In genomic region chr14:49633650-49634546, GRCh38 we compare ENCODE assay signal across 8 cellular contexts. TPM values are rescaled to one million over a fixed set of nuclear protein-coding genes. Genes with fewer than 3 reads are reported as not detected.
DNase-seq lines count a peak whose midpoint lies in the region; ATAC-seq, FAIRE-seq and TF ChIP-seq lines count a peak whose summit lies in the region.

No MANE protein-coding gene starts in this region.

- peaks cover 42% of the 10 kb centered on the region for H3K79me2 ChIP-seq in neural cell (replicated peaks; ENCODE audit: insufficient read depth, low read length)

- FAIRE-seq in H54 (lab: Jason Lieb, UNC) = peak; percentile 52

- peak overlapping the region; percentile 53 for H3K4me2 ChIP-seq in neural cell (ENCODE audit: low read length)

- no peaks in the 10 kb centered on the region for H4K20me1 ChIP-seq in neural cell (ENCODE audit: insufficient read depth)

- H3K36me3 ChIP-seq in neural cell (ENCODE audit: insufficient read depth, low read length) = no peaks in the 10 kb centered on the region

- TF ChIP-seq EP300 in neural cell (conservative IDR thresholded peaks at IDR 0.05; ENCODE audit: poor library complexity, severe bottlenecking) = peak; percentile 10

- TF ChIP-seq RAD21 in neural cell (conservative IDR thresholded peaks at IDR 0.05) = peak; percentile 93

- peak overlapping the region; percentile 96 for H3K27ac ChIP-seq in neural cell (ENCODE audit: low read length)

- TF ChIP-seq CTCF in LNCaP clone FGC (IDR thresholded peaks at IDR 0.05; ENCODE audit: control insufficient read depth, extremely low read depth, insufficient read depth) (peak; percentile 94), fibroblast of the aortic adventitia (IDR thresholded peaks at IDR 0.05; ENCODE audit: insufficient read depth, low read length) (peak; percentile 58), neural cell (IDR thresholded peaks at IDR 0.05; ENCODE audit: poor library complexity, severe bottlenecking) (peak; percentile 95)

- peaks cover 65% of the 10 kb centered on the region for H3K4me1 Mint-ChIP-seq in stimulated activated naive CD8-positive, alpha-beta T cell treated with anti-CD3 and anti-CD28 coated beads, Interleukin-15, amount 100 ng/mL, for 72 hours

- no peaks in the 10 kb centered on the region for H3K9me3 ChIP-seq in neural cell (ENCODE audit: low read length)

- in situ Hi-C loops in G401 (cut with HindIII; ENCODE audit: low sequenced_read_pairs) = no loop called here

- H3K9ac ChIP-seq in neural cell (ENCODE audit: low read length) = peak overlapping the region; percentile 91

- H3K4me3 ChIP-seq in LNCaP clone FGC (ENCODE audit: low read depth, low read length) = peak overlapping the region; percentile 78
- H3K4me3 ChIP-seq in fibroblast of the aortic adventitia (ENCODE audit: low read depth, low read length) = peak overlapping the region; percentile 95
- peak overlapping the region; percentile 96 for H3K4me3 ChIP-seq in neural cell (ENCODE audit: low read length)

- no peaks in the 10 kb centered on the region for H3F3A ChIP-seq in neural cell (ENCODE audit: insufficient read depth, low read length, poor library complexity, severe bottlenecking)

- peak overlapping the region; percentile 92 to 95 for H3K4me3 Mint-ChIP-seq in stimulated activated naive CD8-positive, alpha-beta T cell treated with anti-CD3 and anti-CD28 coated beads, Interleukin-15, amount 100 ng/mL, for 72 hours

- H3K27me3 Mint-ChIP-seq in stimulated activated naive CD8-positive, alpha-beta T cell treated with anti-CD3 and anti-CD28 coated beads, Interleukin-15, amount 100 ng/mL, for 72 hours = no peaks in the 10 kb centered on the region

- DNase-seq in G401 (ENCODE audit: low spot score) = peak; percentile 92
- DNase-seq in H54 (ENCODE audit: insufficient read length, low spot score) = peak; percentile 72
- DNase-seq in LNCaP clone FGC (ENCODE audit: low read depth) = peak; percentile 80
- DNase-seq in RPMI8226 = peak; percentile 91
- DNase-seq in activated T-helper 9 cell treated with anti-CD3 and anti-CD28 coated beads, Interleukin-2, amount 50 U/mL, for 16 hours (ENCODE audit: low read depth) = peak; percentile 92
- DNase-seq in fibroblast of the aortic adventitia (ENCODE audit: low read depth) = peak; percentile 93
- DNase-seq in stimulated activated naive CD8-positive, alpha-beta T cell treated with anti-CD3 and anti-CD28 coated beads, Interleukin-15, amount 100 ng/mL, for 72 hours = peak; percentile 96 to 97

- peak overlapping the region; percentile 90 for H2AFZ ChIP-seq in neural cell (ENCODE audit: low read depth, low read length)

- no peaks in the 10 kb centered on the region for H3K9me2 ChIP-seq in neural cell (ENCODE audit: insufficient read depth, low read length)

- ATAC-seq in stimulated activated naive CD8-positive, alpha-beta T cell treated with anti-CD3 and anti-CD28 coated beads, Interleukin-15, amount 100 ng/mL, for 72 hours = peak; percentile 90

- H3K27ac Mint-ChIP-seq in stimulated activated naive CD8-positive, alpha-beta T cell treated with anti-CD3 and anti-CD28 coated beads, Interleukin-15, amount 100 ng/mL, for 72 hours = peak overlapping the region; percentile 95 to 99

- no peaks in the 10 kb centered on the region for H3K27me3 ChIP-seq in neural cell (ENCODE audit: insufficient read depth, low read depth, low read length)

- no peaks in the 10 kb centered on the region for H3K9me3 Mint-ChIP-seq in stimulated activated naive CD8-positive, alpha-beta T cell treated with anti-CD3 and anti-CD28 coated beads, Interleukin-15, amount 100 ng/mL, for 72 hours

- peak; percentile 74 for TF ChIP-seq POLR2A in H54 (IDR thresholded peaks at IDR 0.05; ENCODE audit: low read depth, low read length)

TF ChIP-seq in neural cell, 6 proteins besides CTCF, POLR2A, EP300 and RAD21:
- peak; percentile 87 for TF ChIP-seq SMC3 (conservative IDR thresholded peaks at IDR 0.05; ENCODE audit: poor library complexity)
- TF ChIP-seq POLR2AphosphoS5 (IDR thresholded peaks at IDR 0.05) = peak; percentile 77
- no peak for TF ChIP-seq REST (IDR thresholded peaks at IDR 0.05; ENCODE audit: borderline replicate concordance)
- TF ChIP-seq MXI1 (conservative IDR thresholded peaks at IDR 0.05; ENCODE audit: poor library complexity, severe bottlenecking) = peak; percentile 12
- TF ChIP-seq TAF1 (IDR thresholded peaks at IDR 0.05; ENCODE audit: low read depth) = peak; percentile 69
- no peak for TF ChIP-seq EZH2 (IDR thresholded peaks at IDR 0.05; ENCODE audit: borderline replicate concordance, insufficient read depth, low read length, poor library complexity, severe bottlenecking)

RNA-seq across cellular contexts. Expression of gene DNAAF2, which starts 1.1 kb away (rescaled TPM):
- 16.2 and 21.7 TPM in 2 replicates for total RNA-seq in G401 (2014; rRNA removed; shearing (Covaris generic))
- total RNA-seq in fibroblast of the aortic adventitia (ENCODE audit: low replicate concordance) = 10.5 and 24.9 TPM in 2 replicates
- 37.2 and 41.6 TPM in 2 replicates for polyA plus RNA-seq in neural cell
- polyA minus RNA-seq in neural cell = 30.0 and 30.4 TPM in 2 replicates

RNA-seq across cellular contexts. Expression of gene MGAT2, which starts 13.3 kb away (rescaled TPM):
- 47.9 and 58.3 TPM in 2 replicates for total RNA-seq in G401 (2014; rRNA removed; shearing (Covaris generic))
- 76.9 and 103 TPM in 2 replicates for total RNA-seq in fibroblast of the aortic adventitia (ENCODE audit: low replicate concordance)
- 23.7 and 24.7 TPM in 2 replicates for polyA plus RNA-seq in neural cell
- polyA minus RNA-seq in neural cell = 66.1 and 67.0 TPM in 2 replicates

RNA-seq across cellular contexts. Expression of gene RPL36AL, which starts 13.5 kb away (rescaled TPM):
- total RNA-seq in G401 (2014; rRNA removed; shearing (Covaris generic)) = 173 and 210 TPM in 2 replicates
- total RNA-seq in fibroblast of the aortic adventitia (ENCODE audit: low replicate concordance) = 180 and 525 TPM in 2 replicates
- 130 and 147 TPM in 2 replicates for polyA plus RNA-seq in neural cell
- 60.2 and 63.5 TPM in 2 replicates for polyA minus RNA-seq in neural cell

RNA-seq across cellular contexts. Expression of gene LRR1, which starts 35.2 kb away (rescaled TPM):
- 28.6 and 41.1 TPM in 2 replicates for total RNA-seq in G401 (2014; rRNA removed; shearing (Covaris generic))
- total RNA-seq in fibroblast of the aortic adventitia (ENCODE audit: low replicate concordance) = 10.6 and 33.4 TPM in 2 replicates
- 4.4 TPM in 2 replicates for polyA plus RNA-seq in neural cell
- 10.4 and 12.4 TPM in 2 replicates for polyA minus RNA-seq in neural cell

RNA-seq across cellular contexts. Expression of gene RPS29, which starts 47.7 kb away (rescaled TPM):
- total RNA-seq in G401 (2014; rRNA removed; shearing (Covaris generic)) = 3,018 and 4,408 TPM in 2 replicates
- total RNA-seq in fibroblast of the aortic adventitia (ENCODE audit: low replicate concordance) = 822 and 5,262 TPM in 2 replicates
- polyA plus RNA-seq in neural cell = 6,695 and 7,007 TPM in 2 replicates
- polyA minus RNA-seq in neural cell = 2,124 and 2,353 TPM in 2 replicates

Comparison
In these comparisons a context has a peak if more than half of its experiments do, and no peak if none do; other contexts are left out.
1. Peak in every context shown above with its lines: DNase-seq, ATAC-seq, H3K4me3 ChIP-seq and H3K27ac ChIP-seq.